In genomic region chr19:42351079-42351735, GRCh38 we compare ENCODE assay signal across 20 cellular contexts. TPM values are rescaled to one million over a fixed set of nuclear protein-coding genes. Genes with fewer than 3 reads are reported as not detected.
DNase-seq lines count a peak whose midpoint lies in the region; ATAC-seq and TF ChIP-seq lines count a peak whose summit lies in the region.
"Had no signal": no experiment of that assay in that cellular context is flagged by ENCODE, and none has a peak within 500 bp of the region (broad histone marks: within the 10 kb centered on the region; RNA-seq: fewer than 3 reads in every experiment).

No MANE protein-coding gene starts in this region.

- no peak overlapping the region for H2BK20ac ChIP-seq in IMR-90 (ENCODE audit: low read depth, low read length)

- no peaks in the 10 kb centered on the region for H3K9me2 ChIP-seq in neural cell (ENCODE audit: insufficient read depth, low read length)
- H3K9me2 ChIP-seq: SK-N-SH had no signal

- no peak overlapping the region for H2BK5ac ChIP-seq in IMR-90 (ENCODE audit: low read depth, low read length, poor library complexity, severe bottlenecking)

- H4K91ac ChIP-seq in IMR-90 (ENCODE audit: insufficient read depth, low read depth, low read length), result no peak overlapping the region

- no peak for TF ChIP-seq POLR2A in IMR-90 (IDR thresholded peaks at IDR 0.05; ENCODE audit: low read depth, low read length)

- CTCF ChIA-PET in IMR-90 (lab: Yijun Ruan, JAX), result no interaction called here

- DNase-seq in H7 (peak; percentile 46), IMR-90 (no peak), COLO668 (lab: John Stamatoyannopoulos, UW; ENCODE audit: unreplicated experiment) (no peak), D341Med (ENCODE audit: low spot score) (no peak), mucosa of gallbladder (ENCODE audit: low spot score) (no peak)
- DNase-seq: CD4-positive, CD25-positive, alpha-beta regulatory T cell; COR-L47; DMS 273 treated with DMSO at 0.1 percent for 48 hours; H9; KG1; MV-4-11; NCI-H1105 treated with DMSO at 0.1 percent for 48 hours; NCI-H446; NCI-H526; SIG-M5; SK-N-SH had no signal

- ATAC-seq in IMR-90 (ENCODE audit: low read depth), result no peak

- no peak overlapping the region for H3K56ac ChIP-seq in IMR-90 (ENCODE audit: extremely low read depth, insufficient read depth, low read length)

- H3K9ac ChIP-seq in IMR-90 (ENCODE audit: low read depth, low read length) (no peak overlapping the region), neural cell (ENCODE audit: low read length) (peak overlapping the region; percentile 76)
- H3K9ac ChIP-seq: SK-N-SH had no signal

- in situ Hi-C loops in IMR-90 (cut with MboI; ENCODE audit: low sequenced_read_pairs), result no loop called here

- H3K4ac ChIP-seq in IMR-90 (ENCODE audit: low read depth, low read length), result no peak overlapping the region

- H3K27me3 Mint-ChIP-seq in brain, result peaks cover 4% of the 10 kb centered on the region
- H3K27me3 Mint-ChIP-seq: CD4-positive, CD25-positive, alpha-beta regulatory T cell had no signal

- H3K27ac ChIP-seq in IMR-90 (ENCODE audit: insufficient read depth, low read length) (no peak overlapping the region), neural cell (ENCODE audit: low read length) (peak overlapping the region; percentile 97)

- POLR2A ChIA-PET in IMR-90 (lab: Charles Lee; ENCODE audit: unreplicated experiment), result no interaction called here

- no peak overlapping the region for H2AK5ac ChIP-seq in IMR-90 (ENCODE audit: low read depth, low read length)

- no peak overlapping the region for H3K4me3 Mint-ChIP-seq in brain
- H3K4me3 Mint-ChIP-seq: CD4-positive, CD25-positive, alpha-beta regulatory T cell; H9 had no signal

- H3K9me1 ChIP-seq in IMR-90 (ENCODE audit: insufficient read depth, low read length), result 0 out of 2 replicates have a peak, but pooled peaks cover 4% of the 10 kb centered on the region

- H3K14ac ChIP-seq in IMR-90 (replicated peaks; ENCODE audit: low read depth, low read length), result no peak overlapping the region

- H3K36me3 ChIP-seq in H7 (replicated peaks; ENCODE audit: control insufficient read depth, insufficient read depth, low read length), result peaks cover 2% of the 10 kb centered on the region
- peaks cover 26% of the 10 kb centered on the region for H3K36me3 ChIP-seq in IMR-90 (ENCODE audit: control insufficient read depth, insufficient read depth, low read length)
- no peaks in the 10 kb centered on the region for H3K36me3 ChIP-seq in neural cell (ENCODE audit: insufficient read depth, low read length)

- no peaks in the 10 kb centered on the region for H3K9me3 ChIP-seq in IMR-90 (ENCODE audit: control insufficient read depth, insufficient read depth, low read length)
- H3K9me3 ChIP-seq in neural cell (ENCODE audit: low read length), result no peaks in the 10 kb centered on the region
- H3K9me3 ChIP-seq: SK-N-SH had no signal

- no peaks in the 10 kb centered on the region for H3K27me3 ChIP-seq in H7 (ENCODE audit: control insufficient read depth, insufficient read depth, low read length)
- no peaks in the 10 kb centered on the region for H3K27me3 ChIP-seq in IMR-90 (ENCODE audit: control insufficient read depth, insufficient read depth, low read length)
- no peaks in the 10 kb centered on the region for H3K27me3 ChIP-seq in neural cell (ENCODE audit: insufficient read depth, low read depth, low read length)

- no peak overlapping the region for H3K4me3 ChIP-seq in H7 (ENCODE audit: insufficient read depth, low read depth, low read length)
- no peak overlapping the region for H3K4me3 ChIP-seq in IMR-90 (ENCODE audit: insufficient read depth, low read depth, low read length)
- peak overlapping the region; percentile 59 for H3K4me3 ChIP-seq in neural cell (ENCODE audit: low read length)

- intact Hi-C loops in IMR-90 (cut with micrococcal nuclease), result no loop called here

- H4K8ac ChIP-seq in IMR-90 (ENCODE audit: low read depth in 2 of 2, low read length in 2 of 2), result no peak overlapping the region

- H4K5ac ChIP-seq in IMR-90 (ENCODE audit: low read depth, low read length), result no peak overlapping the region

- H3K9me3 Mint-ChIP-seq in brain, result no peaks in the 10 kb centered on the region
- H3K9me3 Mint-ChIP-seq: CD4-positive, CD25-positive, alpha-beta regulatory T cell; H9 had no signal

- no peaks in the 10 kb centered on the region for H4K20me1 ChIP-seq in IMR-90 (ENCODE audit: insufficient read depth, low read length)
- no peaks in the 10 kb centered on the region for H4K20me1 ChIP-seq in neural cell (ENCODE audit: insufficient read depth)

- BruUV-seq in IMR-90 (replicated peaks; lab: Mats Ljungman, UMichigan), result TSS peak; percentile 55

- TF ChIP-seq EP300 in neural cell (conservative IDR thresholded peaks at IDR 0.05; ENCODE audit: poor library complexity, severe bottlenecking), result no peak

- H2BK15ac ChIP-seq in IMR-90 (ENCODE audit: low read depth, low read length), result no peak overlapping the region

- TF ChIP-seq CTCF in IMR-90 (conservative IDR thresholded peaks at IDR 0.05; ENCODE audit: low read depth, low read length), result no peak
- no peak for TF ChIP-seq CTCF in brain (conservative IDR thresholded peaks at IDR 0.05)
- no peak for TF ChIP-seq CTCF in neural cell (IDR thresholded peaks at IDR 0.05; ENCODE audit: poor library complexity, severe bottlenecking)

- H3K79me2 ChIP-seq in neural cell (replicated peaks; ENCODE audit: insufficient read depth, low read length), result no peaks in the 10 kb centered on the region

- H3K4me2 ChIP-seq in IMR-90 (ENCODE audit: low read depth, low read length) (no peak overlapping the region), neural cell (ENCODE audit: low read length) (no peak overlapping the region)
- H3K4me2 ChIP-seq: SK-N-SH had no signal

- H3F3A ChIP-seq in neural cell (ENCODE audit: insufficient read depth, low read length, poor library complexity, severe bottlenecking), result no peaks in the 10 kb centered on the region

- no peaks in the 10 kb centered on the region for H3K79me1 ChIP-seq in IMR-90 (ENCODE audit: low read depth in 1 of 2, low read length in 2 of 2)

- H3K4me1 Mint-ChIP-seq in brain, result peaks cover 25% of the 10 kb centered on the region
- H3K4me1 Mint-ChIP-seq: H9 had no signal

- H3K36me3 Mint-ChIP-seq in brain, result peaks cover 41% of the 10 kb centered on the region

- H2AK9ac ChIP-seq in IMR-90 (replicated peaks; ENCODE audit: low read depth, low read length, poor library complexity), result no peak overlapping the region

- no peak overlapping the region for H2BK120ac ChIP-seq in IMR-90 (ENCODE audit: low read depth, low read length)

- 98% methylated on average over 7 of the region's 21 CpGs; no CpG with 5 or more reads in 1 of the 2 experiments for WGBS in IMR-90 (ENCODE audit: extremely low coverage in 2 of 2, insufficient read length in 1 of 2), 2 experiments

- no peaks in the 10 kb centered on the region for H3K4me1 ChIP-seq in IMR-90 (ENCODE audit: control insufficient read depth, insufficient read depth, low read length)

- peak overlapping the region in 4 of 5 experiments; percentile 90 to 100 (median 96) for H3K27ac Mint-ChIP-seq in brain

- no peak overlapping the region for H3K18ac ChIP-seq in IMR-90 (ENCODE audit: low read depth, low read length)

- H2AFZ ChIP-seq in IMR-90 (replicated peaks; ENCODE audit: low read length, poor library complexity) (no peak overlapping the region), neural cell (ENCODE audit: low read depth, low read length) (no peak overlapping the region)

- dilution Hi-C loops in IMR-90 (cut with HindIII; ENCODE audit: low sequenced_read_pairs, unreplicated experiment), result no loop called here

- H3K23ac ChIP-seq in IMR-90 (ENCODE audit: low read depth, low read length), result no peak overlapping the region

- TF ChIP-seq RAD21 in IMR-90 (IDR thresholded peaks at IDR 0.05; ENCODE audit: low read length) (no peak), neural cell (conservative IDR thresholded peaks at IDR 0.05) (no peak)

RNA-seq across cellular contexts. Expression of gene MEGF8, which starts 25.8 kb away (rescaled TPM):
- total RNA-seq in H7 (2014; rRNA removed; shearing (Covaris generic)), result 26.1 and 33.4 TPM in 2 replicates
- total RNA-seq in IMR-90 (2012; rRNA removed) (2.3 and 2.5 TPM in 2 replicates), mucosa of gallbladder (32.8 TPM)
- polyA plus RNA-seq in IMR-90 (2012; rRNA removed) (12.5 and 13.7 TPM in 2 replicates), brain (ENCODE audit: insufficient read depth, low read depth, low replicate concordance) (36.5 TPM), neural cell (21.5 and 22.5 TPM in 2 replicates)
- 7.6 and 17.1 TPM in 2 replicates for polyA plus RNA-seq in IMR-90 (2012; cell fraction: cytosol; rRNA removed)
- polyA plus RNA-seq in IMR-90 (2012; cell fraction: nucleus; rRNA removed; ENCODE audit: low replicate concordance), result 17.5 and 26.7 TPM in 2 replicates
- polyA minus RNA-seq in neural cell, result 58.2 and 71.8 TPM in 2 replicates

RNA-seq across cellular contexts. Expression of gene TMEM145, which starts 38.1 kb away (rescaled TPM):
- 0.38 and 0.41 TPM in 2 replicates for total RNA-seq in H7 (2014; rRNA removed; shearing (Covaris generic))
- total RNA-seq in IMR-90 (2012; rRNA removed) (under 0.01 and 2.5 TPM in 2 replicates), mucosa of gallbladder (0.63 TPM)
- polyA plus RNA-seq in IMR-90 (2012; rRNA removed) (0.09 and 0.41 TPM in 2 replicates), brain (ENCODE audit: insufficient read depth, low read depth, low replicate concordance) (17.6 TPM), neural cell (30.9 and 35.3 TPM in 2 replicates)
- polyA plus RNA-seq in IMR-90 (2012; cell fraction: cytosol; rRNA removed), result 0.10 and 0.20 TPM in 2 replicates
- 1.5 and 2.9 TPM in 2 replicates for polyA plus RNA-seq in IMR-90 (2012; cell fraction: nucleus; rRNA removed; ENCODE audit: low replicate concordance)
- polyA minus RNA-seq in neural cell, result 44.6 and 45.0 TPM in 2 replicates
- total RNA-seq: CD4-positive, CD25-positive, alpha-beta regulatory T cell; G401 had no signal
- polyA plus RNA-seq: CD4-positive, CD25-positive, alpha-beta regulatory T cell had no signal

RNA-seq across cellular contexts. Expression of gene CNFN, which starts 38.9 kb away (rescaled TPM):
- total RNA-seq in H7 (2014; rRNA removed; shearing (Covaris generic)), result 7.8 and 11.5 TPM in 2 replicates
- total RNA-seq in IMR-90 (2012; rRNA removed), result not detected in 2 replicates
- 1.0 and 1.2 TPM in 2 replicates for polyA plus RNA-seq in IMR-90 (2012; rRNA removed)
- not detected in 2 replicates for polyA plus RNA-seq in IMR-90 (2012; cell fraction: cytosol; rRNA removed)
- polyA plus RNA-seq in IMR-90 (2012; cell fraction: nucleus; rRNA removed; ENCODE audit: low replicate concordance), result 0.23 TPM in 1 of 2 replicates, not detected in the other
- 10.9 TPM for polyA plus RNA-seq in brain (ENCODE audit: insufficient read depth, low read depth, low replicate concordance)
- not detected in 2 replicates for polyA plus RNA-seq in neural cell
- polyA minus RNA-seq in neural cell, result not detected in 2 replicates
- total RNA-seq in mucosa of gallbladder, result 1.9 TPM
- total RNA-seq: A673; CD4-positive, CD25-positive, alpha-beta regulatory T cell had no signal

RNA-seq across cellular contexts. Expression of gene PAFAH1B3, which starts 48.8 kb away (rescaled TPM):
- total RNA-seq in H7 (2014; rRNA removed; shearing (Covaris generic)), result 96.5 and 152 TPM in 2 replicates
- 71.2 and 76.4 TPM in 2 replicates for total RNA-seq in IMR-90 (2012; rRNA removed)
- 64.3 and 69.7 TPM in 2 replicates for polyA plus RNA-seq in IMR-90 (2012; rRNA removed)
- polyA plus RNA-seq in IMR-90 (2012; cell fraction: cytosol; rRNA removed), result 92.1 and 108 TPM in 2 replicates
- 40.0 and 79.4 TPM in 2 replicates for polyA plus RNA-seq in IMR-90 (2012; cell fraction: nucleus; rRNA removed; ENCODE audit: low replicate concordance)
- polyA plus RNA-seq in brain (ENCODE audit: insufficient read depth, low read depth, low replicate concordance), result 216 TPM
- 727 and 741 TPM in 2 replicates for polyA plus RNA-seq in neural cell
- 247 and 260 TPM in 2 replicates for polyA minus RNA-seq in neural cell
- total RNA-seq in mucosa of gallbladder, result 28.6 TPM

RNA-seq across cellular contexts. Expression of gene PRR19, which starts 49.3 kb away (rescaled TPM):
- 3.3 and 5.2 TPM in 2 replicates for total RNA-seq in H7 (2014; rRNA removed; shearing (Covaris generic))
- total RNA-seq in IMR-90 (2012; rRNA removed) (0.28 and 0.36 TPM in 2 replicates), mucosa of gallbladder (0.75 TPM)
- polyA plus RNA-seq in IMR-90 (2012; rRNA removed) (1.6 and 1.8 TPM in 2 replicates), brain (ENCODE audit: insufficient read depth, low read depth, low replicate concordance) (5.9 TPM), neural cell (1.4 and 2.4 TPM in 2 replicates)
- polyA plus RNA-seq in IMR-90 (2012; cell fraction: cytosol; rRNA removed), result 0.79 and 1.7 TPM in 2 replicates
- 0.60 and 1.5 TPM in 2 replicates for polyA plus RNA-seq in IMR-90 (2012; cell fraction: nucleus; rRNA removed; ENCODE audit: low replicate concordance)
- polyA minus RNA-seq in neural cell, result 2.1 and 3.4 TPM in 2 replicates
- total RNA-seq: CD4-positive, CD25-positive, alpha-beta regulatory T cell had no signal
